ENCODE assay signal across 26 cellular contexts in the genomic region with DNA sequence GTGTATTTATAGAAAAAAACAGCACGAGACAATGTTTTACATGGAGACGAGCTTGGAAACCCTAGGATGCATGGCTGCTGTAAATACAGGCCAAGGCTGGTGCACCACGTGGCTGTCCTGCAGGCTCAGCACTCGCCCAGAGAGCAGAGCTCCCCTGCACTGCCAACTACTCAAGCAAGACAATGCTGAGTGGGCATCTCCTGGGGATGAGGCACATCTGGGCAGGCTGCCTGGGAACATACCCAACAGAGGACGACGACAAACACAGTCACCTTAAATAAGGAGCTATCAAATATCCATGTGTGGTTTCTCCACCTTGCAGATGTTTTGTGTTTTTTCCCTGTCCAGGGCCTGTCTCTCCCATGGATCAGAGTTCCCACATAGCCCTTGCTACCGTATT.
DNase-seq lines count a peak whose midpoint lies in the region; ATAC-seq and TF ChIP-seq lines count a peak whose summit lies in the region.
"Had no signal": no experiment of that assay in that cellular context is flagged by ENCODE, and none has a peak within 500 bp of the region (broad histone marks: within the 10 kb centered on the region; RNA-seq: fewer than 3 reads in every experiment).

No MANE protein-coding gene starts in this region.

- H3K4me3 ChIP-seq in neural progenitor cell (no peak overlapping the region), esophagus squamous epithelium (no peak overlapping the region), GM23338 (no peak overlapping the region)
- H3K4me3 ChIP-seq: cardiac muscle cell, left lung, MG63, pancreas, sigmoid colon had no signal

- H3K79me2 ChIP-seq in neural progenitor cell (ENCODE audit: low read depth), result no peaks in the 10 kb centered on the region
- no peaks in the 10 kb centered on the region for H3K79me2 ChIP-seq in GM23338 (replicated peaks; ENCODE audit: insufficient read depth)

- 61 to 82% methylated on average over 5 to 7 of the region's 7 CpGs for WGBS in esophagus squamous epithelium, 2 donors

- H3K4me3 Mint-ChIP-seq in neural progenitor cell, result no peak overlapping the region
- H3K4me3 Mint-ChIP-seq in GM23338, result no peak overlapping the region
- H3K4me3 Mint-ChIP-seq: activated naive CD4-positive, alpha-beta T cell treated with anti-CD3 and anti-CD28 coated beads, Interleukin-2, amount 10 ng/mL, durations not matched to agents 7 days and 5 days; CD4-positive, CD25-positive, alpha-beta regulatory T cell; dendritic cell treated with granulocyte-macrophage colony-stimulating factor and Interleukin-4, amounts not matched to agents 40 ng/mL and 50 ng/mL, for 4 days; mesothelial cell of epicardium; natural killer cell treated with Interleukin-12 subunit alpha and Interleukin-12 subunit beta and Interleukin-15 and Interleukin-18, amount 100 ng/mL, for 72 hours had no signal

- no peak overlapping the region for H2AFZ ChIP-seq in neural progenitor cell (replicated peaks)
- no peak overlapping the region for H2AFZ ChIP-seq in GM23338

- H3K36me3 Mint-ChIP-seq in neural progenitor cell, result no peaks in the 10 kb centered on the region
- H3K36me3 Mint-ChIP-seq in GM23338 (ENCODE audit: low read depth), result no peaks in the 10 kb centered on the region
- H3K36me3 Mint-ChIP-seq: activated naive CD4-positive, alpha-beta T cell treated with anti-CD3 and anti-CD28 coated beads, Interleukin-2, amount 10 ng/mL, durations not matched to agents 7 days and 5 days; CD4-positive, CD25-positive, alpha-beta regulatory T cell; mesothelial cell of epicardium; natural killer cell treated with Interleukin-12 subunit alpha and Interleukin-12 subunit beta and Interleukin-15 and Interleukin-18, amount 100 ng/mL, for 72 hours had no signal

- H3K27me3 Mint-ChIP-seq in neural progenitor cell (ENCODE audit: insufficient read depth, low read depth), result peaks cover 20% of the 10 kb centered on the region
- peaks cover 27% of the 10 kb centered on the region for H3K27me3 Mint-ChIP-seq in GM23338 (ENCODE audit: insufficient read depth, low read depth, poor library complexity)

- H3K27me3 ChIP-seq in neural progenitor cell (peaks cover 48% of the 10 kb centered on the region), esophagus squamous epithelium (peaks cover 0 to 89% (median 7%) of the 10 kb centered on the region in 4 donors), GM23338 (ENCODE audit: insufficient read depth) (peaks cover 30% of the 10 kb centered on the region)
- H3K27me3 ChIP-seq: pancreas had no signal

- H4K20me1 ChIP-seq in neural progenitor cell (ENCODE audit: low read depth) (no peaks in the 10 kb centered on the region), GM23338 (replicated peaks; ENCODE audit: insufficient read depth) (no peaks in the 10 kb centered on the region; the same call in 1 of the 2 replicates)

- peaks cover 6% of the 10 kb centered on the region for H3K4me1 ChIP-seq in neural progenitor cell
- peaks cover 0 to 14% (median 6%) of the 10 kb centered on the region in 3 donors for H3K4me1 ChIP-seq in esophagus squamous epithelium
- peaks cover 14% of the 10 kb centered on the region; the same call in 1 of the 2 replicates for H3K4me1 ChIP-seq in GM23338 (ENCODE audit: insufficient read depth)

- no peaks in the 10 kb centered on the region for H3K9me3 Mint-ChIP-seq in neural progenitor cell
- peaks cover 3% of the 10 kb centered on the region; the same call in 1 of the 3 replicates for H3K9me3 Mint-ChIP-seq in GM23338
- H3K9me3 Mint-ChIP-seq: activated naive CD4-positive, alpha-beta T cell treated with anti-CD3 and anti-CD28 coated beads, Interleukin-2, amount 10 ng/mL, durations not matched to agents 7 days and 5 days; dendritic cell treated with granulocyte-macrophage colony-stimulating factor and Interleukin-4, amounts not matched to agents 40 ng/mL and 50 ng/mL, for 4 days; mesothelial cell of epicardium; natural killer cell treated with Interleukin-12 subunit alpha and Interleukin-12 subunit beta and Interleukin-15 and Interleukin-18, amount 100 ng/mL, for 72 hours had no signal

- ATAC-seq in stimulated activated naive CD8-positive, alpha-beta T cell treated with anti-CD3 and anti-CD28 coated beads, Interleukin-15, Interleukin-2, amounts not matched to agents 100 U/mL and 50 U/mL, for 24 hours, result no peak
- no peak for ATAC-seq in GM23338
- ATAC-seq: HCT116; left lung; natural killer cell treated with Interleukin-12 subunit alpha and Interleukin-12 subunit beta and Interleukin-15 and Interleukin-18, amount 100 ng/mL, for 72 hours had no signal

- H3K9me3 ChIP-seq in neural progenitor cell (ENCODE audit: low read depth), result no peaks in the 10 kb centered on the region
- H3K9me3 ChIP-seq in esophagus squamous epithelium, result no peaks in the 10 kb centered on the region
- H3K9me3 ChIP-seq: left lung, MG63, pancreas, sigmoid colon had no signal

- H3K9ac ChIP-seq in neural progenitor cell, result no peak overlapping the region

- H3K36me3 ChIP-seq in neural progenitor cell (no peaks in the 10 kb centered on the region), esophagus squamous epithelium (no peaks in the 10 kb centered on the region), GM23338 (ENCODE audit: insufficient read depth) (no peaks in the 10 kb centered on the region)
- H3K36me3 ChIP-seq: cardiac muscle cell, left lung, MG63, pancreas, sigmoid colon had no signal

- TF ChIP-seq CTCF in neural progenitor cell (IDR thresholded peaks at IDR 0.05) (no peak), esophagus squamous epithelium (IDR thresholded peaks at IDR 0.05) (no peak), GM23338 (conservative IDR thresholded peaks at IDR 0.05; ENCODE audit: low read depth in 2 of 2) (no peak)

- H3K4me1 Mint-ChIP-seq in neural progenitor cell, result peaks cover 15% of the 10 kb centered on the region
- H3K4me1 Mint-ChIP-seq in GM23338, result peaks cover 17% of the 10 kb centered on the region

- H3F3A ChIP-seq in neural progenitor cell (ENCODE audit: low read depth), result no peaks in the 10 kb centered on the region
- peaks cover 3% of the 10 kb centered on the region; the same call in 1 of the 2 replicates for H3F3A ChIP-seq in GM23338 (replicated peaks; ENCODE audit: low read depth)

- intact Hi-C loops in esophagus squamous epithelium (cut with DNase I), result no loop called here

- H3K27ac Mint-ChIP-seq in neural progenitor cell (no peak overlapping the region), GM23338 (no peak overlapping the region)
- H3K27ac Mint-ChIP-seq: activated naive CD4-positive, alpha-beta T cell treated with anti-CD3 and anti-CD28 coated beads, Interleukin-2, amount 10 ng/mL, durations not matched to agents 7 days and 5 days; CD4-positive, CD25-positive, alpha-beta regulatory T cell; dendritic cell treated with granulocyte-macrophage colony-stimulating factor and Interleukin-4, amounts not matched to agents 40 ng/mL and 50 ng/mL, for 4 days; mesothelial cell of epicardium; natural killer cell treated with Interleukin-12 subunit alpha and Interleukin-12 subunit beta and Interleukin-15 and Interleukin-18, amount 100 ng/mL, for 72 hours had no signal

- H3K27ac ChIP-seq in neural progenitor cell (no peak overlapping the region), esophagus squamous epithelium (no peak overlapping the region), GM23338 (ENCODE audit: low read depth) (no peak overlapping the region)
- H3K27ac ChIP-seq: cardiac muscle cell, left lung, pancreas, sigmoid colon had no signal

- TF ChIP-seq POLR2A in esophagus squamous epithelium (IDR thresholded peaks at IDR 0.05), result no peak

- DNase-seq in COR-L47 (lab: John Stamatoyannopoulos, UW), result peak; percentile 38
- peak; percentile 98 for DNase-seq in NCI-H2029 (lab: John Stamatoyannopoulos, UW)
- DNase-seq in NCI-H510A treated with DMSO at 0.1 percent for 48 hours (lab: John Stamatoyannopoulos, UW), result peak; percentile 82
- DNase-seq in left kidney (ENCODE audit: low read depth, low spot score), result peak; percentile 86
- no peak for DNase-seq in stimulated activated naive CD8-positive, alpha-beta T cell treated with anti-CD3 and anti-CD28 coated beads, Interleukin-15, Interleukin-2, amounts not matched to agents 100 U/mL and 50 U/mL, for 24 hours
- no peak for DNase-seq in neural progenitor cell (ENCODE audit: low spot score)
- DNase-seq in esophagus squamous epithelium (lab: John Stamatoyannopoulos, UW), result no peak
- no peak for DNase-seq in GM23338 (ENCODE audit: low spot score)
- DNase-seq: activated CD4-positive, alpha-beta T cell treated with anti-CD3 and anti-CD28 coated beads for 1 hour; activated naive CD4-positive, alpha-beta T cell treated with anti-CD3 and anti-CD28 coated beads, Interleukin-2, amount 10 ng/mL, durations not matched to agents 7 days and 5 days; activated T-cell treated with anti-CD3 and anti-CD28 coated beads, Interleukin-2, amount 50 U/mL, for 48 hours; CD4-positive, CD25-positive, alpha-beta regulatory T cell; DMS153; left lung; MG63; NCI-H146; NCI-H526 treated with DMSO at 0.1 percent for 48 hours; Right ventricle myocardium superior; sigmoid colon; stimulated activated CD4-positive, alpha-beta T cell treated with anti-CD3 and anti-CD28 coated beads, Interleukin-15, amount 100 ng/mL, for 24 hours had no signal

- H3K9me2 ChIP-seq in GM23338 (ENCODE audit: insufficient read depth), result no peaks in the 10 kb centered on the region

- no peak overlapping the region for H3K4me2 ChIP-seq in neural progenitor cell
- H3K4me2 ChIP-seq in GM23338, result no peak overlapping the region

TF ChIP-seq in GM23338, 12 proteins besides CTCF, POLR2A, EP300 and RAD21 (continues in another document):
- no peak for TF ChIP-seq ZNF331 (CRISPR knock-in tag; IDR thresholded peaks at IDR 0.05; ENCODE audit: low read depth)

Comparison
In these comparisons a context has a peak if more than half of its experiments do, and no peak if none do; other contexts are left out.
1. DNase-seq: peak in COR-L47 (single experiment), NCI-H2029 (single experiment), NCI-H510A treated with DMSO at 0.1 percent for 48 hours (single experiment) and left kidney (single experiment); none in stimulated activated naive CD8-positive, alpha-beta T cell treated with anti-CD3 and anti-CD28 coated beads, Interleukin-15, Interleukin-2, amounts not matched to agents 100 U/mL and 50 U/mL, for 24 hours (single experiment), neural progenitor cell (single experiment), esophagus squamous epithelium (single experiment) and GM23338 (single experiment).